In genomic region chr3:19543212-19543841, GRCh38 we compare ENCODE assay signal across 8 cellular contexts.
DNase-seq lines count a peak whose midpoint lies in the region; ATAC-seq, FAIRE-seq and TF ChIP-seq lines count a peak whose summit lies in the region.

No MANE protein-coding gene starts in this region.

- H3K4me1 Mint-ChIP-seq in stimulated activated memory B cell treated with anti-CD40 and anti-IgM and Interleukin-4, amounts not matched to agents 10 μg/mL and 1 μg/mL and 100 μg/mL, for 72 hours = peaks cover 58% of the 10 kb centered on the region

- DNase-seq in D721Med (ENCODE audit: insufficient read length, low spot score) = no peak
- peak; percentile 58 for DNase-seq in NCI-H748 (lab: John Stamatoyannopoulos, UW; ENCODE audit: unreplicated experiment)
- DNase-seq in AG08396 (ENCODE audit: low spot score) = no peak
- no peak for DNase-seq in NCI-H1694 (lab: John Stamatoyannopoulos, UW)

- H3K9me3 Mint-ChIP-seq in stimulated activated memory B cell treated with anti-CD40 and anti-IgM and Interleukin-4, amounts not matched to agents 10 μg/mL and 1 μg/mL and 100 μg/mL, for 72 hours = peaks cover 5% of the 10 kb centered on the region

- no peaks in the 10 kb centered on the region for H3K27me3 Mint-ChIP-seq in stimulated activated memory B cell treated with anti-CD40 and anti-IgM and Interleukin-4, amounts not matched to agents 10 μg/mL and 1 μg/mL and 100 μg/mL, for 72 hours

- no peak overlapping the region for H3K4me3 Mint-ChIP-seq in stimulated activated memory B cell treated with anti-CD40 and anti-IgM and Interleukin-4, amounts not matched to agents 10 μg/mL and 1 μg/mL and 100 μg/mL, for 72 hours

- ATAC-seq in GM19043 (IDR thresholded peaks at IDR 0.05; ENCODE audit: low read depth, unreplicated experiment) = peak; percentile 40
- peak; percentile 47 for ATAC-seq in HG03095 (IDR thresholded peaks at IDR 0.05; ENCODE audit: unreplicated experiment)
- ATAC-seq in esophagus mucosa = peak; percentile 51
- peak; percentile 58 for ATAC-seq in stimulated activated memory B cell treated with anti-CD40 and anti-IgM and Interleukin-4, amounts not matched to agents 10 μg/mL and 1 μg/mL and 100 μg/mL, for 72 hours

- peaks cover 6% of the 10 kb centered on the region for H3K36me3 Mint-ChIP-seq in stimulated activated memory B cell treated with anti-CD40 and anti-IgM and Interleukin-4, amounts not matched to agents 10 μg/mL and 1 μg/mL and 100 μg/mL, for 72 hours

- H3K27ac Mint-ChIP-seq in stimulated activated memory B cell treated with anti-CD40 and anti-IgM and Interleukin-4, amounts not matched to agents 10 μg/mL and 1 μg/mL and 100 μg/mL, for 72 hours = peak overlapping the region; percentile 55

- FAIRE-seq in D721Med (lab: Jason Lieb, UNC) = peak; percentile 77

- TF ChIP-seq CTCF in D721Med (IDR thresholded peaks at IDR 0.05; ENCODE audit: insufficient read depth, missing control alignments) = peak; percentile 80
